In genomic region chr1:232950919-232951579, GRCh38 we compare ENCODE assay signal across 8 cellular contexts. TPM values are rescaled to one million over a fixed set of nuclear protein-coding genes. Genes with fewer than 3 reads are reported as not detected.
DNase-seq lines count a peak whose midpoint lies in the region; ATAC-seq lines count a peak whose summit lies in the region.

No MANE protein-coding gene starts in this region.

- peak; percentile 46 for DNase-seq in activated T-cell treated with anti-CD3 and anti-CD28 coated beads, Interleukin-2, amount 50 U/mL, for 24 hours
- DNase-seq in activated T-cell treated with anti-CD3 and anti-CD28 coated beads for 4 hours = no peak
- DNase-seq in NCI-H82 (lab: John Stamatoyannopoulos, UW) = peak; percentile 78
- DNase-seq in activated naive CD4-positive, alpha-beta T cell treated with anti-CD3 and anti-CD28 coated beads, Interleukin-2, amount 50 U/mL, for 72 hours (ENCODE audit: low spot score in 2 of 2) = no peak
- DNase-seq in left ventricle myocardium superior = no peak
- no peak for DNase-seq in sciatic nerve (ENCODE audit: low spot score)

- H3K27ac Mint-ChIP-seq in activated T-cell treated with anti-CD3 and anti-CD28 coated beads, Interleukin-2, amount 50 U/mL, for 24 hours = peak overlapping the region; percentile 95
- peak overlapping the region; percentile 93 to 97 for H3K27ac Mint-ChIP-seq in activated naive CD4-positive, alpha-beta T cell treated with anti-CD3 and anti-CD28 coated beads, Interleukin-2, amount 50 U/mL, for 72 hours

- peaks cover 35% of the 10 kb centered on the region for H3K4me1 Mint-ChIP-seq in activated T-cell treated with anti-CD3 and anti-CD28 coated beads, Interleukin-2, amount 50 U/mL, for 24 hours (ENCODE audit: low read depth)

- no peaks in the 10 kb centered on the region for H3K9me3 Mint-ChIP-seq in activated T-cell treated with anti-CD3 and anti-CD28 coated beads, Interleukin-2, amount 50 U/mL, for 24 hours
- H3K9me3 Mint-ChIP-seq in activated naive CD4-positive, alpha-beta T cell treated with anti-CD3 and anti-CD28 coated beads, Interleukin-2, amount 50 U/mL, for 72 hours = peaks cover 6 to 7% of the 10 kb centered on the region in 2 donors

- intact Hi-C loops in left ventricle myocardium superior (cut with micrococcal nuclease) = no loop called here
- intact Hi-C loops in sciatic nerve (cut with DNase I) = no loop called here

- no peaks in the 10 kb centered on the region for H3K27me3 Mint-ChIP-seq in activated T-cell treated with anti-CD3 and anti-CD28 coated beads, Interleukin-2, amount 50 U/mL, for 24 hours

- ATAC-seq in HG02763 (IDR thresholded peaks at IDR 0.05; ENCODE audit: unreplicated experiment) (peak; percentile 20), left ventricle myocardium superior (peak; percentile 52), sciatic nerve (peak; percentile 28), HG02798 (IDR thresholded peaks at IDR 0.05; ENCODE audit: poor library complexity, unreplicated experiment) (no peak)
- ATAC-seq in activated naive CD4-positive, alpha-beta T cell treated with anti-CD3 and anti-CD28 coated beads, Interleukin-2, amount 50 U/mL, for 72 hours = peak; percentile 45 to 57

- H3K36me3 Mint-ChIP-seq in activated T-cell treated with anti-CD3 and anti-CD28 coated beads, Interleukin-2, amount 50 U/mL, for 24 hours (ENCODE audit: low read depth) = peaks cover 29% of the 10 kb centered on the region
- H3K36me3 Mint-ChIP-seq in activated naive CD4-positive, alpha-beta T cell treated with anti-CD3 and anti-CD28 coated beads, Interleukin-2, amount 50 U/mL, for 72 hours = peaks cover 7 to 12% of the 10 kb centered on the region in 2 donors

- peak overlapping the region; percentile 93 for H3K4me3 Mint-ChIP-seq in activated T-cell treated with anti-CD3 and anti-CD28 coated beads, Interleukin-2, amount 50 U/mL, for 24 hours

RNA-seq across cellular contexts. Expression of gene NTPCR, which starts 0.6 kb away (rescaled TPM):
- 10 to 100 TPM; 59.0 to 85.4 TPM for total RNA-seq in activated naive CD4-positive, alpha-beta T cell treated with anti-CD3 and anti-CD28 coated beads, Interleukin-2, amount 50 U/mL, for 72 hours
- total RNA-seq in left ventricle myocardium superior = 52.2 TPM
- 31.8 TPM for total RNA-seq in sciatic nerve

Comparison
In these comparisons a context has a peak if more than half of its experiments do, and no peak if none do; other contexts are left out.
1. DNase-seq: peak in activated T-cell treated with anti-CD3 and anti-CD28 coated beads, Interleukin-2, amount 50 U/mL, for 24 hours (single experiment) and NCI-H82 (single experiment); none in activated T-cell treated with anti-CD3 and anti-CD28 coated beads for 4 hours (single experiment), activated naive CD4-positive, alpha-beta T cell treated with anti-CD3 and anti-CD28 coated beads, Interleukin-2, amount 50 U/mL, for 72 hours (0 of 2), left ventricle myocardium superior (single experiment) and sciatic nerve (single experiment).